1 cellular context compared by ENCODE assay signal in the genomic region with DNA sequence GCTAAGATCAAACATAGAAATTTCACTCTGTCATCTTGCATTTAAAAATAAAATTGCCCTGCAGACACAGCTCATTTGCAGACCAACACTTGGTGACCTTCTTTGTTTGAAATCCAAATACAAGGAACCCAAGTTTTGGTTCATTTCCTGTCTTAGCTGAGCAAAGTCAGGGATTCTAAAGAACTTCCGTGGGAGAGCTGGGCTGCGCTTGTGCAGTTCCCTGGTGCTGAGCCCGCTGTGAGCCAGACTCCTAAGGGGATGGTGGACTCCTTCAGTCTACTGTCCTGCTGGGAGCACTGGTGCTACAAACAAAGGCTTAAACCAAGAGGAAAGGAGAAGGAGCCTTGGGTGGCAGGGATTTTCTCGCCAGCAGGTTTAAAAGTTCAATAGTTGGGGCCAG.
TF ChIP-seq lines count a peak whose summit lies in the region.

No MANE protein-coding gene starts in this region.

TF ChIP-seq in HCT116, 20 proteins besides CTCF, POLR2A, EP300 and RAD21 (continued from another document):
- TF ChIP-seq, protein P1, sequence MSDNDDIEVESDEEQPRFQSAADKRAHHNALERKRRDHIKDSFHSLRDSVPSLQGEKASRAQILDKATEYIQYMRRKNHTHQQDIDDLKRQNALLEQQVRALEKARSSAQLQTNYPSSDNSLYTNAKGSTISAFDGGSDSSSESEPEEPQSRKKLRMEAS (IDR thresholded peaks at IDR 0.05) = no peak
- TF ChIP-seq ZNF274 (IDR thresholded peaks at IDR 0.05; ENCODE audit: low read depth, low read length) (no peak), SP1 (IDR thresholded peaks at IDR 0.05; ENCODE audit: low read depth) (no peak)
- TF ChIP-seq, protein P2, sequence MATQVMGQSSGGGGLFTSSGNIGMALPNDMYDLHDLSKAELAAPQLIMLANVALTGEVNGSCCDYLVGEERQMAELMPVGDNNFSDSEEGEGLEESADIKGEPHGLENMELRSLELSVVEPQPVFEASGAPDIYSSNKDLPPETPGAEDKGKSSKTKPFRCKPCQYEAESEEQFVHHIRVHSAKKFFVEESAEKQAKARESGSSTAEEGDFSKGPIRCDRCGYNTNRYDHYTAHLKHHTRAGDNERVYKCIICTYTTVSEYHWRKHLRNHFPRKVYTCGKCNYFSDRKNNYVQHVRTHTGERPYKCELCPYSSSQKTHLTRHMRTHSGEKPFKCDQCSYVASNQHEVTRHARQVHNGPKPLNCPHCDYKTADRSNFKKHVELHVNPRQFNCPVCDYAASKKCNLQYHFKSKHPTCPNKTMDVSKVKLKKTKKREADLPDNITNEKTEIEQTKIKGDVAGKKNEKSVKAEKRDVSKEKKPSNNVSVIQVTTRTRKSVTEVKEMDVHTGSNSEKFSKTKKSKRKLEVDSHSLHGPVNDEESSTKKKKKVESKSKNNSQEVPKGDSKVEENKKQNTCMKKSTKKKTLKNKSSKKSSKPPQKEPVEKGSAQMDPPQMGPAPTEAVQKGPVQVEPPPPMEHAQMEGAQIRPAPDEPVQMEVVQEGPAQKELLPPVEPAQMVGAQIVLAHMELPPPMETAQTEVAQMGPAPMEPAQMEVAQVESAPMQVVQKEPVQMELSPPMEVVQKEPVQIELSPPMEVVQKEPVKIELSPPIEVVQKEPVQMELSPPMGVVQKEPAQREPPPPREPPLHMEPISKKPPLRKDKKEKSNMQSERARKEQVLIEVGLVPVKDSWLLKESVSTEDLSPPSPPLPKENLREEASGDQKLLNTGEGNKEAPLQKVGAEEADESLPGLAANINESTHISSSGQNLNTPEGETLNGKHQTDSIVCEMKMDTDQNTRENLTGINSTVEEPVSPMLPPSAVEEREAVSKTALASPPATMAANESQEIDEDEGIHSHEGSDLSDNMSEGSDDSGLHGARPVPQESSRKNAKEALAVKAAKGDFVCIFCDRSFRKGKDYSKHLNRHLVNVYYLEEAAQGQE (IDR thresholded peaks at IDR 0.05; ENCODE audit: low read depth) = no peak
